In the genomic region with DNA sequence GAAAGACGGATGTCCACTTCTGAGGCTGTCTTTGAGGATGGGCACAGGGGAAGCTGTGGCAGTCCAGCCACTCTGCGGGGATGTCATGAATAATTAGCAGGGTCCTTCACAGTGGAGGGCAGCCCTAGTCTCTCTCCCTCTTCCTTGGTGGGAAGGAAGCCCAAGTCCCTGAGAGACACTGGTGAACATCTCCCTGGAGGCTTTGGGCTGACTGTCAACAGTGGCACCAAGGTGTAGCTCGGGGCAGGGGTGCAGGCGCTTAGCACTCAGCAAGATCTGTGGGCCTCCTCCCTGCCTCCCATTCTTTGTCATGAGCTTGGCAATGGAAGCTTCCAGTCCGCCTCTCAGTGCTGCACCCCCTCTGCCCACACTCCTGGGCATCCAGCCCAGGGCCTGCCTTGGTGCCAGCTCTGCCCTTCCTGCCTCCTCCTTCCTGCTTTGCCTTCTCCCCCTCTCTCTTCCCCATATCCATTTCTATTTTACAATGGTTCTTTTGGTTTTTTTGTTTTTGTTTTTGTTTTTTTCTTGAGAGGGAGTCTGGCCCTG, we compare ENCODE assay signal across 14 cellular contexts. TPM values are rescaled to one million over a fixed set of nuclear protein-coding genes. Genes with fewer than 3 reads are reported as not detected.
A peak's percentile ranks its signal among the peaks of the same experiment; 100 is the strongest.
DNase-seq lines count a peak whose midpoint lies in the region; ATAC-seq lines count a peak whose summit lies in the region.
"Had no signal": no experiment of that assay in that cellular context is flagged by ENCODE, and none has a peak within 500 bp of the region (broad histone marks: within the 10 kb centered on the region; RNA-seq: fewer than 3 reads in every experiment).

No MANE protein-coding gene starts in this region.

- H3K27me3 ChIP-seq in MG63 (no peaks in the 10 kb centered on the region), skeletal muscle satellite cell (ENCODE audit: control insufficient read depth, insufficient read depth, low read length) (no peaks in the 10 kb centered on the region)
- H3K27me3 ChIP-seq: vagina had no signal

- H3K9me3 ChIP-seq in MG63 (no peaks in the 10 kb centered on the region), skeletal muscle satellite cell (replicated peaks; ENCODE audit: low read length) (no peaks in the 10 kb centered on the region)
- H3K9me3 ChIP-seq: vagina had no signal

- no peak overlapping the region for H3K4me3 Mint-ChIP-seq in activated T-cell treated with anti-CD3 and anti-CD28 coated beads, Interleukin-2, amount 50 U/mL, for 72 hours
- H3K4me3 Mint-ChIP-seq: activated T-cell treated with anti-CD3 and anti-CD28 coated beads, Interleukin-2, amount 50 U/mL, for 4 hours; CD4-positive, CD25-positive, alpha-beta regulatory T cell; WTC11 had no signal

- peaks cover 20% of the 10 kb centered on the region for H3K4me1 ChIP-seq in skeletal muscle satellite cell (ENCODE audit: control insufficient read depth, insufficient read depth, low read length)
- H3K4me1 ChIP-seq: vagina had no signal

- DNase-seq in MG63: peak; percentile 94
- peak in 56 of 61 donors; percentile 14 to 86 (median 64) for DNase-seq in caudate nucleus (lab: John Stamatoyannopoulos, UW)
- DNase-seq in islet precursor cell: peak; percentile 22
- DNase-seq in MV-4-11 (lab: John Stamatoyannopoulos, UW): no peak
- DNase-seq in activated T-cell treated with anti-CD3 and anti-CD28 coated beads, Interleukin-2, amount 50 U/mL, for 72 hours: no peak
- DNase-seq: activated T-cell treated with anti-CD3 and anti-CD28 coated beads, Interleukin-2, amount 50 U/mL, for 4 hours; CD4-positive, CD25-positive, alpha-beta regulatory T cell; NCI-H2171 had no signal

- H3K4me2 ChIP-seq in skeletal muscle satellite cell (ENCODE audit: low read length): peak overlapping the region; percentile 18
- H3K4me2 ChIP-seq: KMS-11 had no signal

- H3K4me3 ChIP-seq in MG63 (no peak overlapping the region), skeletal muscle satellite cell (ENCODE audit: low read length) (no peak overlapping the region)
- H3K4me3 ChIP-seq: vagina had no signal

- ATAC-seq in GM19455 (IDR thresholded peaks at IDR 0.05; ENCODE audit: unreplicated experiment) (no peak), HG03139 (IDR thresholded peaks at IDR 0.05; ENCODE audit: unreplicated experiment) (no peak)
- ATAC-seq in activated T-cell treated with anti-CD3 and anti-CD28 coated beads, Interleukin-2, amount 50 U/mL, for 72 hours (replicated peaks in 1 of 2): no peak
- ATAC-seq: activated T-cell treated with anti-CD3 and anti-CD28 coated beads, Interleukin-2, amount 50 U/mL, for 4 hours; WTC11 had no signal

- H3K9ac ChIP-seq in skeletal muscle satellite cell (ENCODE audit: low read depth, low read length): no peak overlapping the region
- H3K9ac ChIP-seq: KMS-11 had no signal

- H3K4me1 Mint-ChIP-seq in activated T-cell treated with anti-CD3 and anti-CD28 coated beads, Interleukin-2, amount 50 U/mL, for 72 hours (ENCODE audit: low read depth): no peaks in the 10 kb centered on the region
- H3K4me1 Mint-ChIP-seq: CD4-positive, CD25-positive, alpha-beta regulatory T cell; WTC11 had no signal

- H3K9me3 Mint-ChIP-seq in activated T-cell treated with anti-CD3 and anti-CD28 coated beads, Interleukin-2, amount 50 U/mL, for 72 hours: no peaks in the 10 kb centered on the region
- H3K9me3 Mint-ChIP-seq: activated T-cell treated with anti-CD3 and anti-CD28 coated beads, Interleukin-2, amount 50 U/mL, for 4 hours; CD4-positive, CD25-positive, alpha-beta regulatory T cell; WTC11 had no signal

- H3K27ac Mint-ChIP-seq in activated T-cell treated with anti-CD3 and anti-CD28 coated beads, Interleukin-2, amount 50 U/mL, for 72 hours: no peak overlapping the region
- H3K27ac Mint-ChIP-seq: CD4-positive, CD25-positive, alpha-beta regulatory T cell; WTC11 had no signal

- peak overlapping the region; percentile 55 for H3K27ac ChIP-seq in caudate nucleus (ENCODE audit: low read depth, low read length)
- H3K27ac ChIP-seq: KMS-11, vagina had no signal

- H3K36me3 ChIP-seq in MG63 (no peaks in the 10 kb centered on the region), skeletal muscle satellite cell (ENCODE audit: insufficient read depth, low read length) (no peaks in the 10 kb centered on the region)
- H3K36me3 ChIP-seq: vagina had no signal

- H3K36me3 Mint-ChIP-seq in activated T-cell treated with anti-CD3 and anti-CD28 coated beads, Interleukin-2, amount 50 U/mL, for 72 hours (ENCODE audit: insufficient read depth in 2 of 2): no peaks in the 10 kb centered on the region
- H3K36me3 Mint-ChIP-seq: WTC11 had no signal

- no peaks in the 10 kb centered on the region for H3K27me3 Mint-ChIP-seq in activated T-cell treated with anti-CD3 and anti-CD28 coated beads, Interleukin-2, amount 50 U/mL, for 72 hours (ENCODE audit: low read depth)
- H3K27me3 Mint-ChIP-seq: CD4-positive, CD25-positive, alpha-beta regulatory T cell had no signal

RNA-seq across cellular contexts. Expression of a gene that starts 59.4 kb away (rescaled TPM):
- total RNA-seq in MG63 (2014; rRNA removed; shearing (Covaris generic); ENCODE audit: low replicate concordance): 7.6 and 8.1 TPM in 2 replicates
- 69.7 and 93.7 TPM in 2 replicates for total RNA-seq in skeletal muscle satellite cell (2012; rRNA removed)
- under 1 TPM in 1 of 2 donors, not detected in 1; 0.17 TPM for total RNA-seq in activated T-cell treated with anti-CD3 and anti-CD28 coated beads, Interleukin-2, amount 50 U/mL, for 72 hours
- total RNA-seq: CD4-positive, CD25-positive, alpha-beta regulatory T cell had no signal

Comparison
In these comparisons a context has a peak if more than half of its experiments do, and no peak if none do; other contexts are left out.
1. DNase-seq: peak in MG63 (single experiment), caudate nucleus (56 of 61) and islet precursor cell (single experiment); none in MV-4-11 (single experiment) and activated T-cell treated with anti-CD3 and anti-CD28 coated beads, Interleukin-2, amount 50 U/mL, for 72 hours (0 of 2).